In genomic region chr10:98408799-98409198, GRCh38 we compare ENCODE assay signal across 1 cellular context.
TF ChIP-seq lines count a peak whose summit lies in the region.

No MANE protein-coding gene starts in this region.

TF ChIP-seq in WTC11, 78 proteins besides CTCF, POLR2A, EP300 and RAD21 (continued from another document):
- TF ChIP-seq ZNF532 (CRISPR knock-in tag; IDR thresholded peaks at IDR 0.05; ENCODE audit: borderline replicate concordance): no peak
- TF ChIP-seq, protein P1, sequence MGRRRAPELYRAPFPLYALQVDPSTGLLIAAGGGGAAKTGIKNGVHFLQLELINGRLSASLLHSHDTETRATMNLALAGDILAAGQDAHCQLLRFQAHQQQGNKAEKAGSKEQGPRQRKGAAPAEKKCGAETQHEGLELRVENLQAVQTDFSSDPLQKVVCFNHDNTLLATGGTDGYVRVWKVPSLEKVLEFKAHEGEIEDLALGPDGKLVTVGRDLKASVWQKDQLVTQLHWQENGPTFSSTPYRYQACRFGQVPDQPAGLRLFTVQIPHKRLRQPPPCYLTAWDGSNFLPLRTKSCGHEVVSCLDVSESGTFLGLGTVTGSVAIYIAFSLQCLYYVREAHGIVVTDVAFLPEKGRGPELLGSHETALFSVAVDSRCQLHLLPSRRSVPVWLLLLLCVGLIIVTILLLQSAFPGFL (CRISPR knock-in tag; IDR thresholded peaks at IDR 0.05; ENCODE audit: borderline replicate concordance): no peak
- TF ChIP-seq, protein P2, sequence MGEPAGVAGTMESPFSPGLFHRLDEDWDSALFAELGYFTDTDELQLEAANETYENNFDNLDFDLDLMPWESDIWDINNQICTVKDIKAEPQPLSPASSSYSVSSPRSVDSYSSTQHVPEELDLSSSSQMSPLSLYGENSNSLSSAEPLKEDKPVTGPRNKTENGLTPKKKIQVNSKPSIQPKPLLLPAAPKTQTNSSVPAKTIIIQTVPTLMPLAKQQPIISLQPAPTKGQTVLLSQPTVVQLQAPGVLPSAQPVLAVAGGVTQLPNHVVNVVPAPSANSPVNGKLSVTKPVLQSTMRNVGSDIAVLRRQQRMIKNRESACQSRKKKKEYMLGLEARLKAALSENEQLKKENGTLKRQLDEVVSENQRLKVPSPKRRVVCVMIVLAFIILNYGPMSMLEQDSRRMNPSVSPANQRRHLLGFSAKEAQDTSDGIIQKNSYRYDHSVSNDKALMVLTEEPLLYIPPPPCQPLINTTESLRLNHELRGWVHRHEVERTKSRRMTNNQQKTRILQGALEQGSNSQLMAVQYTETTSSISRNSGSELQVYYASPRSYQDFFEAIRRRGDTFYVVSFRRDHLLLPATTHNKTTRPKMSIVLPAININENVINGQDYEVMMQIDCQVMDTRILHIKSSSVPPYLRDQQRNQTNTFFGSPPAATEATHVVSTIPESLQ (CRISPR knock-in tag; IDR thresholded peaks at IDR 0.05): no peak
- no peak for TF ChIP-seq ZNF425 (CRISPR knock-in tag; conservative IDR thresholded peaks at IDR 0.05)
- TF ChIP-seq, protein P3, sequence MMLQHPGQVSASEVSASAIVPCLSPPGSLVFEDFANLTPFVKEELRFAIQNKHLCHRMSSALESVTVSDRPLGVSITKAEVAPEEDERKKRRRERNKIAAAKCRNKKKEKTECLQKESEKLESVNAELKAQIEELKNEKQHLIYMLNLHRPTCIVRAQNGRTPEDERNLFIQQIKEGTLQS (CRISPR knock-in tag; conservative IDR thresholded peaks at IDR 0.05): no peak
- no peak for TF ChIP-seq HMGXB4 (CRISPR knock-in tag; IDR thresholded peaks at IDR 0.05)
- no peak for TF ChIP-seq ZNF396 (CRISPR knock-in tag; IDR thresholded peaks at IDR 0.05; ENCODE audit: borderline replicate concordance)
- TF ChIP-seq FOXP1 (CRISPR knock-in tag; IDR thresholded peaks at IDR 0.05; ENCODE audit: borderline replicate concordance): no peak
